In the genomic region with DNA sequence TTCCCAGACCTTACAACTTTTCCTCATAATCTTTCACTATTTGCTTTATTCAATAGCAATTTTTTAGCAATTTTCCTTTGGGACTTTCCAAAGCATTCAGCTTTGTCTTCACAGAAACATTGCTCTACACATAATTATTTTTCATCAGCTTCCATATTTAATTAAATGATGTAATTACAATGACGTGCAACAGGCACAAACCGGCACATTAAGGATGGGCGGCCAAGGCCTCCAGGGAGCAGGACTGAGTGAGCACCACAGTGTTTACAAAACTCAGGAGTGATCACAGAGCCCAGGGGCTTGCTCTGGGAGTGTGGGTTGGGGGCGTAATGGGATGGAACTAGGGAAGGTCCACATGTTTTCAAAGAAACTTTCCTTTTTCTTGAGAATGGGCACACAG, we compare ENCODE assay signal across 22 cellular contexts.
DNase-seq lines count a peak whose midpoint lies in the region; ATAC-seq, FAIRE-seq and TF ChIP-seq lines count a peak whose summit lies in the region.
"Had no signal": no experiment of that assay in that cellular context is flagged by ENCODE, and none has a peak within 500 bp of the region (broad histone marks: within the 10 kb centered on the region; RNA-seq: fewer than 3 reads in every experiment).

No MANE protein-coding gene starts in this region.

- H3K9me3 ChIP-seq in A549 (no peaks in the 10 kb centered on the region), iPS-20b (ENCODE audit: insufficient read depth, low read depth, low read length) (no peaks in the 10 kb centered on the region; the same call in 1 of the 2 replicates)
- H3K9me3 ChIP-seq: body of pancreas, gastrocnemius medialis, uterus had no signal

- peak overlapping the region; percentile 51 to 53; a peak in 3 of 6 replicates for H3K27ac ChIP-seq in A549
- peak overlapping the region; percentile 71 for H3K27ac ChIP-seq in VCaP
- H3K27ac ChIP-seq in iPS-20b (ENCODE audit: low read length) = no peak overlapping the region
- H3K27ac ChIP-seq: body of pancreas, gastrocnemius medialis, uterus had no signal

- TF ChIP-seq CTCF in A549 (IDR thresholded peaks at IDR 0.05) = no peak
- TF ChIP-seq CTCF in VCaP (conservative IDR thresholded peaks at IDR 0.05) = no peak

- no peak overlapping the region for H3K4me3 Mint-ChIP-seq in activated T-helper 17 cell treated with anti-CD3 and anti-CD28 coated beads, Interleukin-2, amount 50 U/mL, for 72 hours
- H3K4me3 Mint-ChIP-seq: activated CD4-positive, alpha-beta T cell treated with anti-CD3 and anti-CD28 coated beads for 36 hours; activated naive CD4-positive, alpha-beta T cell treated with anti-CD3 and anti-CD28 coated beads, Interleukin-2, amount 50 U/mL, for 24 hours; B cell; stimulated activated memory B cell treated with anti-CD40 and anti-IgM and Interleukin-4, amounts not matched to agents 10 μg/mL and 1 μg/mL and 100 μg/mL, for 72 hours; T-helper 2 cell treated with Interferon-gamma antibody and Interleukin-4, amounts not matched to agents 5 μg/mL and 100 μg/mL, for 36 hours had no signal

- H3K27me3 ChIP-seq in iPS-20b (ENCODE audit: insufficient read depth, low read length) = no peaks in the 10 kb centered on the region
- H3K27me3 ChIP-seq: body of pancreas, gastrocnemius medialis, uterus had no signal

- no peaks in the 10 kb centered on the region for H3K27me3 Mint-ChIP-seq in activated T-helper 17 cell treated with anti-CD3 and anti-CD28 coated beads, Interleukin-2, amount 50 U/mL, for 72 hours
- H3K27me3 Mint-ChIP-seq: activated CD4-positive, alpha-beta T cell treated with anti-CD3 and anti-CD28 coated beads for 36 hours; activated naive CD4-positive, alpha-beta T cell treated with anti-CD3 and anti-CD28 coated beads, Interleukin-2, amount 50 U/mL, for 24 hours; B cell; stimulated activated memory B cell treated with anti-CD40 and anti-IgM and Interleukin-4, amounts not matched to agents 10 μg/mL and 1 μg/mL and 100 μg/mL, for 72 hours had no signal

- H3K36me3 Mint-ChIP-seq in activated T-helper 17 cell treated with anti-CD3 and anti-CD28 coated beads, Interleukin-2, amount 50 U/mL, for 72 hours (ENCODE audit: low read depth) = peaks cover 5% of the 10 kb centered on the region

- H3K4me1 ChIP-seq in A549 (peaks cover 29% of the 10 kb centered on the region), iPS-20b (ENCODE audit: insufficient read depth, low read length) (peaks cover 24% of the 10 kb centered on the region; the same call in 1 of the 2 replicates)
- H3K4me1 ChIP-seq: uterus had no signal

- no peaks in the 10 kb centered on the region for H3K4me1 Mint-ChIP-seq in activated T-helper 17 cell treated with anti-CD3 and anti-CD28 coated beads, Interleukin-2, amount 50 U/mL, for 72 hours
- H3K4me1 Mint-ChIP-seq: activated CD4-positive, alpha-beta T cell treated with anti-CD3 and anti-CD28 coated beads for 36 hours had no signal

- no peak for FAIRE-seq in A549 (lab: Jason Lieb, UNC)
- FAIRE-seq: GM12878, islet of Langerhans had no signal

- H3K9me3 Mint-ChIP-seq in activated T-helper 17 cell treated with anti-CD3 and anti-CD28 coated beads, Interleukin-2, amount 50 U/mL, for 72 hours = no peaks in the 10 kb centered on the region
- H3K9me3 Mint-ChIP-seq: activated naive CD4-positive, alpha-beta T cell treated with anti-CD3 and anti-CD28 coated beads, Interleukin-2, amount 50 U/mL, for 24 hours; stimulated activated memory B cell treated with anti-CD40 and anti-IgM and Interleukin-4, amounts not matched to agents 10 μg/mL and 1 μg/mL and 100 μg/mL, for 72 hours; T-helper 2 cell treated with Interferon-gamma antibody and Interleukin-4, amounts not matched to agents 5 μg/mL and 100 μg/mL, for 36 hours had no signal

- no peak for TF ChIP-seq EP300 in A549 (IDR thresholded peaks at IDR 0.05)

- no peak for TF ChIP-seq POLR2A in A549 (IDR thresholded peaks at IDR 0.05; ENCODE audit: low read length)

- peak overlapping the region; percentile 47; the same call in 1 of the 2 replicates for H3K9ac ChIP-seq in iPS-20b (ENCODE audit: low read depth, low read length)

- H3K4me3 ChIP-seq in A549 = no peak overlapping the region
- no peak overlapping the region for H3K4me3 ChIP-seq in iPS-20b (ENCODE audit: low read length)
- H3K4me3 ChIP-seq: body of pancreas, gastrocnemius medialis, GM12878, skin epidermis, uterus had no signal

- H3K36me3 ChIP-seq in iPS-20b (ENCODE audit: insufficient read depth, low read depth, low read length) = no peaks in the 10 kb centered on the region; the same call in 1 of the 2 replicates
- H3K36me3 ChIP-seq: uterus had no signal

- POLR2A ChIA-PET in A549 (lab: Yijun Ruan, JAX) = no interaction called here

- H3K27ac Mint-ChIP-seq in activated T-helper 17 cell treated with anti-CD3 and anti-CD28 coated beads, Interleukin-2, amount 50 U/mL, for 72 hours = no peak overlapping the region
- H3K27ac Mint-ChIP-seq: activated CD4-positive, alpha-beta T cell treated with anti-CD3 and anti-CD28 coated beads for 36 hours; activated naive CD4-positive, alpha-beta T cell treated with anti-CD3 and anti-CD28 coated beads, Interleukin-2, amount 50 U/mL, for 24 hours; B cell; stimulated activated memory B cell treated with anti-CD40 and anti-IgM and Interleukin-4, amounts not matched to agents 10 μg/mL and 1 μg/mL and 100 μg/mL, for 72 hours; T-helper 2 cell treated with Interferon-gamma antibody and Interleukin-4, amounts not matched to agents 5 μg/mL and 100 μg/mL, for 36 hours had no signal

- no peak for ATAC-seq in A549
- no peak for ATAC-seq in activated T-helper 17 cell treated with anti-CD3 and anti-CD28 coated beads, Interleukin-2, amount 50 U/mL, for 72 hours (replicated peaks)
- ATAC-seq in GM21717 (IDR thresholded peaks at IDR 0.05; ENCODE audit: unreplicated experiment) = no peak
- ATAC-seq: activated CD4-positive, alpha-beta T cell treated with anti-CD3 and anti-CD28 coated beads for 36 hours; body of pancreas; gastrocnemius medialis; GM12878; stimulated activated memory B cell treated with anti-CD40 and anti-IgM and Interleukin-4, amounts not matched to agents 10 μg/mL and 1 μg/mL and 100 μg/mL, for 72 hours had no signal

- no peak for TF ChIP-seq RAD21 in A549 (conservative IDR thresholded peaks at IDR 0.05 in 1 of 2, IDR thresholded peaks at IDR 0.05 in 1 of 2)

- WGBS in A549 (ENCODE audit: missing lambda C conversion rate) = 88% methylated on average over 4 of the region's 4 CpGs

- CTCF ChIA-PET in A549 (lab: Yijun Ruan, JAX) = interaction anchor here (1.5 kb wide), 1 partner anchor 9 kb away, joined by 3 read pairs; no protein-coding TSS in a partner anchor

- peak overlapping the region; percentile 36 for H3K4me2 ChIP-seq in A549

- DNase-seq in A549 (ENCODE audit: low read depth in 1 of 2, low spot score in 1 of 2) = no peak
- peak; percentile 51 for DNase-seq in ELF-1 (ENCODE audit: low read depth, low spot score)
- DNase-seq in kidney tubule cell (ENCODE audit: low spot score) = no peak
- no peak for DNase-seq in HUDEP-2 (lab: John Stamatoyannopoulos, UW; ENCODE audit: unreplicated experiment in 76 of 76)
- DNase-seq: activated CD4-positive, alpha-beta T cell treated with anti-CD3 and anti-CD28 coated beads for 36 hours; body of pancreas; effector CD8-positive, alpha-beta T cell; Kasumi-1; NCI-H146; uterus had no signal

TF ChIP-seq in A549, 52 proteins besides CTCF, POLR2A, EP300 and RAD21:
- TF ChIP-seq CEBPB (IDR thresholded peaks at IDR 0.05) (no peak), GATA3 (IDR thresholded peaks at IDR 0.05; ENCODE audit: borderline replicate concordance) (no peak), MAZ (IDR thresholded peaks at IDR 0.05; ENCODE audit: borderline replicate concordance, low read depth, low read length) (no peak), KDM5A (IDR thresholded peaks at IDR 0.05) (no peak)
- TF ChIP-seq, protein P1, sequence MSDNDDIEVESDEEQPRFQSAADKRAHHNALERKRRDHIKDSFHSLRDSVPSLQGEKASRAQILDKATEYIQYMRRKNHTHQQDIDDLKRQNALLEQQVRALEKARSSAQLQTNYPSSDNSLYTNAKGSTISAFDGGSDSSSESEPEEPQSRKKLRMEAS (IDR thresholded peaks at IDR 0.05) = no peak
TF ChIP-seq in A549: peak in this region for 0.
